ENCODE assay signal across 1 cellular context in genomic region chr3:148512648-148513047, GRCh38.
TF ChIP-seq lines count a peak whose summit lies in the region.

No MANE protein-coding gene starts in this region.

TF ChIP-seq in SK-N-SH, 30 proteins besides CTCF, POLR2A, EP300 and RAD21 (continued from another document):
- TF ChIP-seq REST (IDR thresholded peaks at IDR 0.05; ENCODE audit: low read depth, low read length) (no peak), IRF3 (IDR thresholded peaks at IDR 0.05; ENCODE audit: low read depth, low read length) (no peak), NRF1 (IDR thresholded peaks at IDR 0.05; ENCODE audit: low read depth, low read length) (no peak), FOXM1 (IDR thresholded peaks at IDR 0.05; ENCODE audit: low read depth) (no peak), USF1 (IDR thresholded peaks at IDR 0.05; ENCODE audit: borderline replicate concordance, low read depth) (no peak), EZH2phosphoT487 (IDR thresholded peaks at IDR 0.05; ENCODE audit: borderline replicate concordance, low read depth) (no peak)
